ENCODE assay signal across 8 cellular contexts in the genomic region with DNA sequence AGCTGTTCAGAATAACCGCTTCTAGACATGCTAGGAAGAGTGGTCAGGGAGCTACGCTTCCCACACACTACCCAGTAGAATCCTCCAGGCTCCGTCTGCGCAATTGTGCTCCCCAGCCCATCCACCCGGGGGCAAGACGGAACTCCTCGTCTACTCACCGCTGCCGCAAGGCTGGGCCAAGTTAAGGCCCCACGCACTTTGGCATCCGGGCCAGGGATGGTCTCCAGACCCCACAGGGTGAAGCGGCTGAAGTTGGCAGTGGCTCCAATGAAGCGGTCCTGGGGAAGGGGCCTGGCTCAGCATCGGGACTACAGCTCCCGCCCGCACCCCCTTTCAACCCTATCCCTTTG. TPM values are rescaled to one million over a fixed set of nuclear protein-coding genes. Genes with fewer than 3 reads are reported as not detected.
DNase-seq lines count a peak whose midpoint lies in the region; ATAC-seq and TF ChIP-seq lines count a peak whose summit lies in the region.

No MANE protein-coding gene starts in this region.

- TF ChIP-seq POLR2A in right lobe of liver (IDR thresholded peaks at IDR 0.05) (no peak), testis (IDR thresholded peaks at IDR 0.05) (no peak)

- ATAC-seq in GM18498 (IDR thresholded peaks at IDR 0.05; ENCODE audit: unreplicated experiment) = peak; percentile 11
- ATAC-seq in HG02852 (IDR thresholded peaks at IDR 0.05; ENCODE audit: unreplicated experiment) = peak; percentile 11
- peak; percentile 7 for ATAC-seq in central memory CD8-positive, alpha-beta T cell (replicated peaks; ENCODE audit: extremely low read depth, poor library complexity, severe bottlenecking)
- peak in 1 of 4 donors; percentile 2 for ATAC-seq in right lobe of liver
- ATAC-seq in GM19463 (IDR thresholded peaks at IDR 0.05; ENCODE audit: unreplicated experiment) = no peak

- H3F3A ChIP-seq in PC-9 (ENCODE audit: insufficient read depth, low read depth) = peaks cover 22% of the 10 kb centered on the region; the same call in 1 of the 2 replicates

- H3K4me3 ChIP-seq in PC-9 = peak overlapping the region; percentile 90
- peak overlapping the region; percentile 80 to 90 (median 89) for H3K4me3 ChIP-seq in right lobe of liver
- H3K4me3 ChIP-seq in testis = peak overlapping the region; percentile 73 to 83

- H3K9me3 Mint-ChIP-seq in central memory CD8-positive, alpha-beta T cell = no peaks in the 10 kb centered on the region

- CTCF ChIA-PET in PC-9 (lab: Charles Lee) = interaction anchor here (0.5 to 1.6 kb wide), 4 partner anchors 60 to 669 kb away, joined by 4 to 12 read pairs (median 8); a partner anchor contains a TSS

- intact Hi-C loops in PC-9 (cut with micrococcal nuclease; ENCODE audit: unreplicated experiment) (no loop called here), right lobe of liver (cut with DNase I) (loop anchor here in 1 of 2 donors (10.0 kb wide), 1 partner anchor 95 kb away; no protein-coding TSS in a partner anchor), testis (cut with DNase I; ENCODE audit: low total_unique reads) (no loop called here)

- H2AFZ ChIP-seq in PC-9 = peak overlapping the region; percentile 85

- H3K79me2 ChIP-seq in PC-9 (ENCODE audit: low read depth) = peaks cover 23% of the 10 kb centered on the region

- no peak overlapping the region for H3K27ac ChIP-seq in PC-9
- peak overlapping the region; percentile 64 to 71 (median 68) for H3K27ac ChIP-seq in right lobe of liver
- peak overlapping the region; percentile 70 to 93 for H3K27ac ChIP-seq in testis

- H3K27ac Mint-ChIP-seq in central memory CD8-positive, alpha-beta T cell (ENCODE audit: low read depth) = peak overlapping the region; percentile 85

- H3K9me3 ChIP-seq in PC-9 (ENCODE audit: insufficient read depth, low read depth) (no peaks in the 10 kb centered on the region), right lobe of liver (no peaks in the 10 kb centered on the region), testis (no peaks in the 10 kb centered on the region)

- TF ChIP-seq CTCF in PC-9 (conservative IDR thresholded peaks at IDR 0.05) (no peak), right lobe of liver (IDR thresholded peaks at IDR 0.05) (no peak), testis (IDR thresholded peaks at IDR 0.05) (no peak)

- H3K27me3 ChIP-seq in PC-9 (ENCODE audit: insufficient read depth, low read depth) (no peaks in the 10 kb centered on the region), right lobe of liver (no peaks in the 10 kb centered on the region), testis (no peaks in the 10 kb centered on the region)

- no peaks in the 10 kb centered on the region for H3K27me3 Mint-ChIP-seq in central memory CD8-positive, alpha-beta T cell

- DNase-seq in PC-9 (peak in 1 of 2 experiments; percentile 35), right lobe of liver (no peak), testis (no peak), DMS79 treated with DMSO at 0.1 percent for 48 hours (lab: John Stamatoyannopoulos, UW) (no peak)
- no peak for DNase-seq in central memory CD8-positive, alpha-beta T cell (ENCODE audit: low spot score in 2 of 2)

- peaks cover 22% of the 10 kb centered on the region for H3K4me1 Mint-ChIP-seq in central memory CD8-positive, alpha-beta T cell

- WGBS in right lobe of liver (ENCODE audit: insufficient coverage, low coverage, low lambda C conversion rate, missing lambda C conversion rate) = 11% methylated on average over 11 of the region's 16 CpGs
- 3% methylated on average over 16 of the region's 16 CpGs; no CpG with 5 or more reads in 1 of the 2 donors for WGBS in testis, 2 donors

- H3K4me1 ChIP-seq in PC-9 (replicated peaks; ENCODE audit: insufficient read depth) (peaks cover 9% of the 10 kb centered on the region), right lobe of liver (peaks cover 0 to 13% (median 6%) of the 10 kb centered on the region in 4 donors), testis (peaks cover 14% of the 10 kb centered on the region)

- no peaks in the 10 kb centered on the region for H3K9me2 ChIP-seq in PC-9 (ENCODE audit: insufficient read depth)

- POLR2A ChIA-PET in PC-9 (lab: Charles Lee; ENCODE audit: unreplicated experiment) = interaction anchor here (0.6 to 1.3 kb wide), 5 partner anchors 7 to 1403 kb away, joined by 3 to 20 read pairs (median 4); a partner anchor contains a TSS

- 0 out of 2 replicates have a peak, but pooled peaks cover 9% of the 10 kb centered on the region for H4K20me1 ChIP-seq in PC-9 (ENCODE audit: insufficient read depth)

- peak overlapping the region; percentile 83 for H3K4me2 ChIP-seq in PC-9

- H3K4me3 Mint-ChIP-seq in central memory CD8-positive, alpha-beta T cell = peak overlapping the region; percentile 88

- peaks cover 34% of the 10 kb centered on the region for H3K36me3 Mint-ChIP-seq in central memory CD8-positive, alpha-beta T cell (ENCODE audit: insufficient read depth)

- H3K36me3 ChIP-seq in PC-9 (ENCODE audit: low read depth) (no peaks in the 10 kb centered on the region; the same call in 1 of the 2 replicates), right lobe of liver (peaks cover 3 to 44% (median 16%) of the 10 kb centered on the region in 4 donors), testis (ENCODE audit: low read depth, missing control alignments) (no peaks in the 10 kb centered on the region)

- no TSS peak for BruUV-seq in PC-9 (replicated peaks; lab: Mats Ljungman, UMichigan)

RNA-seq across cellular contexts. Expression of a gene that starts 0.7 kb away (rescaled TPM):
- total RNA-seq in PC-9 (2021) = 31.8 and 42.4 TPM in 2 replicates
- total RNA-seq in right lobe of liver = 10 to 100 TPM; 16.8 to 39.1 (median 26.1) TPM
- 10 to 100 TPM; 70.9 to 71.1 TPM for total RNA-seq in testis
- 29.1 TPM for polyA plus RNA-seq in testis (ENCODE audit: insufficient read depth, low read depth, low replicate concordance)

RNA-seq across cellular contexts. Expression of a gene that starts 7.8 kb away (rescaled TPM):
- total RNA-seq in PC-9 (2021) (49.6 and 57.1 TPM in 2 replicates), right lobe of liver (10 to 100 TPM; 17.8 to 30.4 (median 24.0) TPM), testis (100 to 1,000 TPM; 101 to 121 TPM)
- 154 TPM for polyA plus RNA-seq in testis (ENCODE audit: insufficient read depth, low read depth, low replicate concordance)

RNA-seq across cellular contexts. Expression of a gene that starts 57.1 kb away (rescaled TPM):
- total RNA-seq in PC-9 (2021) = 59.5 and 86.8 TPM in 2 replicates
- total RNA-seq in right lobe of liver = 10 to 100 TPM; 27.8 to 51.1 (median 41.9) TPM
- total RNA-seq in testis = 10 to 100 TPM; 64.9 to 82.0 TPM
- 47.5 TPM for polyA plus RNA-seq in testis (ENCODE audit: insufficient read depth, low read depth, low replicate concordance)
